In the genomic region with DNA sequence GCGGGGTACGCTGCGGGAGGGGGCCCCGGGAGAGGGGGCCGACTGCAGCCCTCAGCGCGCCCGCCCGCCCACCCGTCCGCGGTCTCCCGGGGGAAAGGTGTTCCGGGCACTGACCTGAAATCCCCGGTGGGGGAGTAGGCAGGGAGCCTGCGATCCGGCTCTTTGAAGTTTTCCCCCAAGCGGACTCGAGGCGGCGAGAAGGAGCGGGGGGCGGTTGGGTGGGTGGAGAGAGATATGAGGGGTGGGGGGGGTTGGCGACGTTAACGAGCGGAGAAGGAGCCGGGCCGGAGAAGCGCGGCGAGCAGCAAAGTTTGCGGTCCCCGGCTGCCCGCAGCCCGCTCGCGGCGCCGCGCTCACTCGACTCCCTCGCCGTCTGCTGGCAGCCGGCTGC, we compare ENCODE assay signal across 8 cellular contexts. TPM values are rescaled to one million over a fixed set of nuclear protein-coding genes. Genes with fewer than 3 reads are reported as not detected.
DNase-seq lines count a peak whose midpoint lies in the region; ATAC-seq and TF ChIP-seq lines count a peak whose summit lies in the region.

No MANE protein-coding gene starts in this region.

- TF ChIP-seq CTCF in choroid plexus epithelial cell (conservative IDR thresholded peaks at IDR 0.05; ENCODE audit: low read depth, low read length) = no peak

- peaks cover 9 to 35% (median 26%) of the 10 kb centered on the region in 4 donors for H3K4me1 Mint-ChIP-seq in CD4-positive, CD25-positive, alpha-beta regulatory T cell
- peaks cover 24 to 30% of the 10 kb centered on the region in 2 donors for H3K4me1 Mint-ChIP-seq in natural killer cell treated with Interleukin-12 subunit alpha and Interleukin-12 subunit beta and Interleukin-15 and Interleukin-18, amount 100 ng/mL, for 72 hours (ENCODE audit: low read depth in 2 of 2)

- peak overlapping the region; percentile 61 for H3K27ac ChIP-seq in CD4-positive, CD25-positive, alpha-beta regulatory T cell (ENCODE audit: insufficient read depth, low read length, poor library complexity, severe bottlenecking)

- no peak overlapping the region for H3K27ac Mint-ChIP-seq in CD4-positive, CD25-positive, alpha-beta regulatory T cell
- no peak overlapping the region for H3K27ac Mint-ChIP-seq in natural killer cell treated with Interleukin-12 subunit alpha and Interleukin-12 subunit beta and Interleukin-15 and Interleukin-18, amount 100 ng/mL, for 72 hours

- H3K4me3 Mint-ChIP-seq in CD4-positive, CD25-positive, alpha-beta regulatory T cell = peak overlapping the region; percentile 73 to 95 (median 90)
- H3K4me3 Mint-ChIP-seq in natural killer cell treated with Interleukin-12 subunit alpha and Interleukin-12 subunit beta and Interleukin-15 and Interleukin-18, amount 100 ng/mL, for 72 hours = peak overlapping the region; percentile 94

- H3K4me1 ChIP-seq in CD4-positive, CD25-positive, alpha-beta regulatory T cell (ENCODE audit: control insufficient read depth, insufficient read depth, low read length, poor library complexity, severe bottlenecking) = peaks cover 19% of the 10 kb centered on the region

- H3K27me3 ChIP-seq in CD4-positive, CD25-positive, alpha-beta regulatory T cell (ENCODE audit: control insufficient read depth, insufficient read depth, low read length) = no peaks in the 10 kb centered on the region

- no peaks in the 10 kb centered on the region for H3K36me3 ChIP-seq in CD4-positive, CD25-positive, alpha-beta regulatory T cell (ENCODE audit: control insufficient read depth, insufficient read depth, low read length)

- ATAC-seq in CD4-positive, CD25-positive, alpha-beta regulatory T cell (ENCODE audit: low read depth in 2 of 2) = peak in 1 of 2 donors; percentile 12
- ATAC-seq in natural killer cell treated with Interleukin-12 subunit alpha and Interleukin-12 subunit beta and Interleukin-15 and Interleukin-18, amount 100 ng/mL, for 72 hours = no peak
- ATAC-seq in GM21529 (IDR thresholded peaks at IDR 0.05; ENCODE audit: unreplicated experiment) = no peak
- no peak for ATAC-seq in HG02610 (IDR thresholded peaks at IDR 0.05; ENCODE audit: unreplicated experiment)
- ATAC-seq in GM19467 (IDR thresholded peaks at IDR 0.05; ENCODE audit: unreplicated experiment) = no peak

- no peak overlapping the region for H3K4me3 ChIP-seq in CD4-positive, CD25-positive, alpha-beta regulatory T cell (ENCODE audit: low read depth, low read length)
- H3K4me3 ChIP-seq in choroid plexus epithelial cell (ENCODE audit: low read depth, low read length) = peak overlapping the region; percentile 65

- peaks cover 0 to 4% (median 0%) of the 10 kb centered on the region in 7 donors for H3K9me3 Mint-ChIP-seq in CD4-positive, CD25-positive, alpha-beta regulatory T cell
- H3K9me3 Mint-ChIP-seq in natural killer cell treated with Interleukin-12 subunit alpha and Interleukin-12 subunit beta and Interleukin-15 and Interleukin-18, amount 100 ng/mL, for 72 hours = no peaks in the 10 kb centered on the region

- peak in 1 of 3 donors; percentile 41 for DNase-seq in CD4-positive, CD25-positive, alpha-beta regulatory T cell
- DNase-seq in M059J (ENCODE audit: low read depth) (peak; percentile 27), choroid plexus epithelial cell (ENCODE audit: low read depth) (no peak), iPS-NIHi7 (ENCODE audit: extremely low spot score) (no peak)
- DNase-seq in natural killer cell treated with Interleukin-12 subunit alpha and Interleukin-12 subunit beta and Interleukin-15 and Interleukin-18, amount 100 ng/mL, for 72 hours (ENCODE audit: low spot score) = no peak

- no peaks in the 10 kb centered on the region for H3K36me3 Mint-ChIP-seq in CD4-positive, CD25-positive, alpha-beta regulatory T cell
- no peaks in the 10 kb centered on the region for H3K36me3 Mint-ChIP-seq in natural killer cell treated with Interleukin-12 subunit alpha and Interleukin-12 subunit beta and Interleukin-15 and Interleukin-18, amount 100 ng/mL, for 72 hours

- no peaks in the 10 kb centered on the region for H3K9me3 ChIP-seq in CD4-positive, CD25-positive, alpha-beta regulatory T cell (ENCODE audit: control insufficient read depth in 2 of 2, low read length in 2 of 2)

- peaks cover 4% of the 10 kb centered on the region for H3K27me3 Mint-ChIP-seq in CD4-positive, CD25-positive, alpha-beta regulatory T cell
- peaks cover 0 to 13% of the 10 kb centered on the region in 2 donors for H3K27me3 Mint-ChIP-seq in natural killer cell treated with Interleukin-12 subunit alpha and Interleukin-12 subunit beta and Interleukin-15 and Interleukin-18, amount 100 ng/mL, for 72 hours

RNA-seq across cellular contexts. Expression of a gene that starts 0.7 kb away (rescaled TPM):
- total RNA-seq in CD4-positive, CD25-positive, alpha-beta regulatory T cell = 38.0 TPM
- polyA plus RNA-seq in CD4-positive, CD25-positive, alpha-beta regulatory T cell = 1 to 10 TPM; 2.5 to 5.3 (median 3.2) TPM
- 35.5 and 50.6 TPM in 2 replicates for total RNA-seq in M059J (2014; rRNA removed; shearing (Covaris generic))
- total RNA-seq in natural killer cell treated with Interleukin-12 subunit alpha and Interleukin-12 subunit beta and Interleukin-15 and Interleukin-18, amount 100 ng/mL, for 72 hours = 10 to 100 TPM; 52.3 to 56.7 TPM
